Comparison of ENCODE assay signal across 26 cellular contexts in the genomic region with DNA sequence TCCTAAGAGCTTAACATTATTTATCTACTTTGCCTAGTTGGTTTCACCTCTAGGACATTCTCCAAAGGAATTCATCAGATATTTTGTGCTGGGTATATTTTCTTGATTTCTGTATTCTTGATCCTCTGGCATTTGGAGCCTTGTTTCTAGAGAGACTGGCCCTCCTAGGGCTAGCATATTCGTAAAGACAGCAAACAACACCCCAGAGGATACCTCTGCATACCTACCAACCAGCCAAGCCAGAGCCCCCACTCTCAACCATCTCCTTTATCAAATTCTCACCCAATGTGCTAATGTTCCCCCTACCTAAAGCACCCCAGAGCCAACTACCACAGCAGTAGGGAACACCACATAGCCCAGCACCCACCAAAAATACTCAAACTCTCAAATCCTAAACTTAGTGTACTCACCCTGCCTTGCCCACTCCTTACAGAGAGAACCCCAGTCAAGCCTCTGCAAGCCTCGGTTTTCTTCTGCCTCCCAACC.
"Had no signal": no experiment of that assay in that cellular context is flagged by ENCODE, and none has a peak within 500 bp of the region (broad histone marks: within the 10 kb centered on the region; RNA-seq: fewer than 3 reads in every experiment).

No MANE protein-coding gene starts in this region.

- H3K27ac Mint-ChIP-seq: immature natural killer cell, natural killer cell, neural progenitor cell, progenitor cell of endocrine pancreas had no signal

- H3K9ac ChIP-seq: neural progenitor cell, parathyroid adenoma had no signal

- H3K36me3 ChIP-seq: left ventricle myocardium inferior, lower lobe of right lung, neural progenitor cell, right lobe of liver, stomach, thyroid gland, upper lobe of left lung, vagina had no signal

- H3K4me3 Mint-ChIP-seq: immature natural killer cell, natural killer cell, neural progenitor cell had no signal

- DNase-seq: dermis blood vessel endothelial cell; effector memory CD4-positive, alpha-beta T cell; erythroblast; hypothalamus; immature natural killer cell; islet precursor cell; kidney glomerular epithelial cell; left colon; left ventricle myocardium inferior; lower lobe of right lung; natural killer cell; right lobe of liver; small intestine; stimulated activated CD4-positive, alpha-beta T cell treated with anti-CD3 and anti-CD28 coated beads, Interleukin-12 subunit alpha, Interleukin-12 subunit beta, amount 100 ng/mL, for 4 hours; stimulated activated CD4-positive, alpha-beta T cell treated with anti-CD3 and anti-CD28 coated beads, Interleukin-1b, Interleukin-23, amount 100 ng/mL, for 48 hours; stimulated activated CD4-positive, alpha-beta T cell treated with anti-CD3 and anti-CD28 coated beads, Interleukin-4, amount 100 ng/mL, for 1 hour; stimulated activated CD8-positive, alpha-beta memory T cell treated with anti-CD3 and anti-CD28 coated beads, Interleukin-4, amount 100 ng/mL, for 48 hours; stimulated activated naive CD4-positive, alpha-beta T cell treated with Interleukin-2 at 50 U/mL for 16 hours; stomach; thyroid gland; upper lobe of left lung had no signal

- H3K79me2 ChIP-seq: parathyroid adenoma had no signal

- H3K27me3 Mint-ChIP-seq: progenitor cell of endocrine pancreas had no signal

- H3K4me1 ChIP-seq: lower lobe of right lung, neural progenitor cell, parathyroid adenoma, stomach, thyroid gland, upper lobe of left lung, vagina had no signal

- ATAC-seq: left colon, lower lobe of right lung, natural killer cell, right lobe of liver had no signal

- H3K27ac ChIP-seq: coronary artery, left ventricle myocardium inferior, lower lobe of right lung, neural progenitor cell, parathyroid adenoma, right lobe of liver, stomach, thyroid gland, upper lobe of left lung, vagina had no signal

- H3K4me3 ChIP-seq: coronary artery, left ventricle myocardium inferior, lower lobe of right lung, neural progenitor cell, right lobe of liver, stomach, thyroid gland, upper lobe of left lung, vagina had no signal

- H3K4me1 Mint-ChIP-seq: immature natural killer cell, natural killer cell, neural progenitor cell had no signal

- H3K36me3 Mint-ChIP-seq: immature natural killer cell, natural killer cell, neural progenitor cell had no signal

- H3K4me2 ChIP-seq: neural progenitor cell had no signal

- H2AFZ ChIP-seq: neural progenitor cell, parathyroid adenoma had no signal

- H3K27me3 ChIP-seq: neural progenitor cell, right lobe of liver, stomach, thyroid gland, upper lobe of left lung, vagina had no signal

- H3K9me3 ChIP-seq: lower lobe of right lung, right lobe of liver, stomach, thyroid gland, upper lobe of left lung, vagina had no signal
